In genomic region chr3:55909373-55909772, GRCh38 we compare ENCODE assay signal across 7 cellular contexts.
"Had no signal": no experiment of that assay in that cellular context is flagged by ENCODE, and none has a peak within 500 bp of the region (broad histone marks: within the 10 kb centered on the region; RNA-seq: fewer than 3 reads in every experiment).

No MANE protein-coding gene starts in this region.

- H3K27ac ChIP-seq: GM23248, HL-60 had no signal

- H3K27me3 Mint-ChIP-seq: IgD-negative memory B cell had no signal

- DNase-seq: GM23248, H9, HCEC 1CT, KBM-7 had no signal

- H3K4me3 ChIP-seq: GM23248 had no signal

- H3K4me3 Mint-ChIP-seq: H9, IgD-negative memory B cell had no signal

- ATAC-seq: HepG2 had no signal

- H3K9me3 Mint-ChIP-seq: H9 had no signal

- H2AFZ ChIP-seq: GM23248 had no signal

- H3K4me1 Mint-ChIP-seq: H9 had no signal

- H3K36me3 Mint-ChIP-seq: IgD-negative memory B cell had no signal

- H3K27ac Mint-ChIP-seq: H9, IgD-negative memory B cell had no signal
